ENCODE assay signal across 27 cellular contexts in genomic region chr14:69464379-69464778, GRCh38. TPM values are rescaled to one million over a fixed set of nuclear protein-coding genes. Genes with fewer than 3 reads are reported as not detected.
DNase-seq lines count a peak whose midpoint lies in the region; ATAC-seq and TF ChIP-seq lines count a peak whose summit lies in the region.
"Had no signal": no experiment of that assay in that cellular context is flagged by ENCODE, and none has a peak within 500 bp of the region (broad histone marks: within the 10 kb centered on the region; RNA-seq: fewer than 3 reads in every experiment).

No MANE protein-coding gene starts in this region.

- TF ChIP-seq CTCF in sigmoid colon (IDR thresholded peaks at IDR 0.05) (no peak), GM13977 (IDR thresholded peaks at IDR 0.05; ENCODE audit: extremely low read depth, insufficient read depth, missing control alignments) (no peak)

- TF ChIP-seq EP300 in sigmoid colon (IDR thresholded peaks at IDR 0.05) = no peak

- H3K9ac ChIP-seq in Karpas-422 (ENCODE audit: low read length) = no peak overlapping the region

- no peak overlapping the region for H2AFZ ChIP-seq in Karpas-422 (ENCODE audit: low read length)

- H3K27ac ChIP-seq in Karpas-422 (ENCODE audit: low read length) (no peak overlapping the region), sigmoid colon (no peak overlapping the region)
- H3K27ac ChIP-seq: heart left ventricle, Peyer's patch, right lobe of liver had no signal

- H3K27me3 ChIP-seq in Karpas-422 (ENCODE audit: low read length) (no peaks in the 10 kb centered on the region), sigmoid colon (no peaks in the 10 kb centered on the region)
- H3K27me3 ChIP-seq: heart left ventricle, MG63, Peyer's patch, right lobe of liver had no signal

- no peaks in the 10 kb centered on the region for H4K20me1 ChIP-seq in Karpas-422 (ENCODE audit: insufficient read depth, low read depth, low read length)

- H3K9me2 ChIP-seq in Karpas-422 (replicated peaks; ENCODE audit: insufficient read depth, low read length) = no peaks in the 10 kb centered on the region

- H3K4me2 ChIP-seq in Karpas-422 (ENCODE audit: low read depth, low read length, poor library complexity, severe bottlenecking) = no peak overlapping the region

- H3K4me3 ChIP-seq in Karpas-422 (ENCODE audit: low read length) (no peak overlapping the region), sigmoid colon (no peak overlapping the region)
- H3K4me3 ChIP-seq: heart left ventricle, K562, lung, MG63, Peyer's patch, right lobe of liver had no signal

- DNase-seq in Karpas-422 (peak; percentile 40), astrocyte of the hippocampus (ENCODE audit: low read depth, low spot score) (peak; percentile 30), hepatic stellate cell (ENCODE audit: low spot score) (peak; percentile 40), sigmoid colon (no peak), GM13977 (ENCODE audit: low spot score) (no peak), DMS153 (lab: John Stamatoyannopoulos, UW) (no peak)
- DNase-seq: activated CD4-positive, CD25-positive, alpha-beta regulatory T cell treated with anti-CD3 and anti-CD28 coated beads, Interleukin-2, amount 50 U/mL, for 72 hours; activated CD8-positive, alpha-beta T cell treated with anti-CD3 and anti-CD28 coated beads for 36 hours; caudate nucleus; CD4-positive, alpha-beta T cell; heart left ventricle; NCI-H1105 treated with DMSO at 0.1 percent for 48 hours; NCI-H2029; NCI-H69; Peyer's patch; posterior cingulate gyrus; right lobe of liver; stimulated activated CD4-positive, alpha-beta T cell treated with anti-CD3 and anti-CD28 coated beads, Interleukin-4, amount 100 ng/mL, for 24 hours had no signal

- H3K4me1 ChIP-seq in Karpas-422 (ENCODE audit: low read length) (0 out of 2 replicates have a peak, but pooled peaks cover 3% of the 10 kb centered on the region), sigmoid colon (no peaks in the 10 kb centered on the region)
- H3K4me1 ChIP-seq: Peyer's patch, right lobe of liver had no signal

- ATAC-seq in esophagus mucosa = no peak
- ATAC-seq: activated CD8-positive, alpha-beta T cell treated with anti-CD3 and anti-CD28 coated beads for 36 hours; HCT116; K562; stimulated activated memory B cell treated with anti-CD40 and anti-IgM and Interleukin-4, amounts not matched to agents 10 μg/mL and 1 μg/mL and 100 μg/mL, for 72 hours had no signal

- no peak for TF ChIP-seq POLR2A in sigmoid colon (IDR thresholded peaks at IDR 0.05)

- in situ Hi-C loops in GM13977 (cut with MboI; ENCODE audit: low pct_unique_long_range_greater_than_20kb, low sequenced_read_pairs, unreplicated experiment) = no loop called here

- no peaks in the 10 kb centered on the region for H3K9me3 ChIP-seq in Karpas-422 (ENCODE audit: low read length)
- H3K9me3 ChIP-seq in sigmoid colon = no peaks in the 10 kb centered on the region
- H3K9me3 ChIP-seq: heart left ventricle, MG63, Peyer's patch, right lobe of liver had no signal

- no peaks in the 10 kb centered on the region for H3K79me2 ChIP-seq in Karpas-422 (ENCODE audit: low read length)

- peaks cover 10% of the 10 kb centered on the region; the same call in 1 of the 2 replicates for H3K36me3 ChIP-seq in Karpas-422 (ENCODE audit: insufficient read depth, low read length)
- H3K36me3 ChIP-seq in sigmoid colon = peaks cover 0 to 10% (median 0%) of the 10 kb centered on the region in 4 donors
- H3K36me3 ChIP-seq: Peyer's patch, right lobe of liver had no signal

- intact Hi-C loops in sigmoid colon (cut with DNase I) = no loop called here

RNA-seq across cellular contexts. Expression of gene PLEKHD1, which starts 20.1 kb away (rescaled TPM):
- 0.41 TPM in 1 of 2 replicates, not detected in the other for total RNA-seq in Karpas-422 (2014; rRNA removed; shearing (Covaris generic); ENCODE audit: low replicate concordance)
- total RNA-seq in sigmoid colon (under 1 TPM in 3 of 4 donors, not detected in 1; under 0.01 to 0.55 (median 0.16) TPM), esophagus mucosa (not detected)
- under 1 TPM in 2 of 3 donors, not detected in 1; under 0.01 to 0.06 TPM for polyA plus RNA-seq in sigmoid colon
- total RNA-seq: dermis blood vessel endothelial cell, HT-29, K562, Peyer's patch, SK-MEL-5 had no signal
- polyA plus RNA-seq: K562 had no signal

Comparison
In these comparisons a context has a peak if more than half of its experiments do, and no peak if none do; other contexts are left out.
1. DNase-seq: peak in Karpas-422 (single experiment), astrocyte of the hippocampus (single experiment) and hepatic stellate cell (single experiment); none in sigmoid colon (single experiment), GM13977 (single experiment) and DMS153 (single experiment).